Comparison of ENCODE assay signal across 29 cellular contexts in genomic region chr4:109571494-109571893, GRCh38.
"Had no signal": no experiment of that assay in that cellular context is flagged by ENCODE, and none has a peak within 500 bp of the region (broad histone marks: within the 10 kb centered on the region; RNA-seq: fewer than 3 reads in every experiment).

No MANE protein-coding gene starts in this region.

- H3K79me2 ChIP-seq: hepatocyte, parathyroid adenoma had no signal

- H2AFZ ChIP-seq: hepatocyte, neural progenitor cell, parathyroid adenoma had no signal

- FAIRE-seq: colon, endometrium, TTC549 had no signal

- H3K27ac ChIP-seq: adrenal gland, body of pancreas, epithelial cell of prostate, gastroesophageal sphincter, hepatocyte, left ventricle myocardium inferior, neural progenitor cell, parathyroid adenoma, psoas muscle, tibial nerve, WERI-Rb-1 had no signal

- ATAC-seq: activated T-cell treated with anti-CD3 and anti-CD28 coated beads, Interleukin-2, amount 50 U/mL, for 4 hours; body of pancreas; gastroesophageal sphincter; natural killer cell; psoas muscle had no signal

- H3K27me3 ChIP-seq: adrenal gland, body of pancreas, gastroesophageal sphincter, hepatocyte, neural progenitor cell, tibial nerve had no signal

- H3K4me1 ChIP-seq: adrenal gland, body of pancreas, gastroesophageal sphincter, left ventricle myocardium inferior, neural progenitor cell, parathyroid adenoma, psoas muscle, tibial nerve had no signal

- H3K4me3 ChIP-seq: adrenal gland, body of pancreas, gastroesophageal sphincter, hepatocyte, left ventricle myocardium inferior, lung, neural progenitor cell, psoas muscle, tibial nerve had no signal

- H3K9me3 Mint-ChIP-seq: natural killer cell had no signal

- H3K27me3 Mint-ChIP-seq: activated CD4-positive, alpha-beta T cell treated with anti-CD3 and anti-CD28 coated beads, Interleukin-2, amount 10 ng/mL, durations not matched to agents 7 days and 5 days had no signal

- DNase-seq: activated CD4-positive, alpha-beta T cell treated with anti-CD3 and anti-CD28 coated beads, Interleukin-2, amount 10 ng/mL, durations not matched to agents 7 days and 5 days; activated CD8-positive, alpha-beta memory T cell treated with anti-CD3 and anti-CD28 coated beads for 24 hours; activated naive CD4-positive, alpha-beta T cell treated with Interleukin-2 at 50 U/mL for 16 hours; activated T-cell treated with anti-CD3 and anti-CD28 coated beads, Interleukin-2, amount 50 U/mL, for 4 hours; adrenal gland; aorta; body of pancreas; dermis blood vessel endothelial cell; effector CD4-positive, alpha-beta T cell; islet precursor cell; left ventricle myocardium inferior; mesendoderm; natural killer cell; occipital lobe; psoas muscle; stimulated activated CD4-positive, alpha-beta T cell treated with anti-CD3 and anti-CD28 coated beads, Interleukin-15, amount 100 ng/mL, for 24 hours; stimulated activated CD4-positive, alpha-beta T cell treated with anti-CD3 and anti-CD28 coated beads, Interleukin-2, amount 100 ng/mL, for 24 hours; stimulated activated naive CD4-positive, alpha-beta T cell treated with Interleukin-2 at 50 U/mL for 16 hours; WERI-Rb-1 had no signal

- H3K4me3 Mint-ChIP-seq: activated CD4-positive, alpha-beta T cell treated with anti-CD3 and anti-CD28 coated beads, Interleukin-2, amount 10 ng/mL, durations not matched to agents 7 days and 5 days; activated T-cell treated with anti-CD3 and anti-CD28 coated beads, Interleukin-2, amount 50 U/mL, for 4 hours; natural killer cell; neural progenitor cell had no signal

- H3K9ac ChIP-seq: neural progenitor cell, parathyroid adenoma had no signal

- H3K36me3 Mint-ChIP-seq: natural killer cell had no signal

- H3K9me3 ChIP-seq: adrenal gland, body of pancreas, psoas muscle had no signal

- H3K4me2 ChIP-seq: hepatocyte, neural progenitor cell had no signal

- H3K27ac Mint-ChIP-seq: activated CD4-positive, alpha-beta T cell treated with anti-CD3 and anti-CD28 coated beads, Interleukin-2, amount 10 ng/mL, durations not matched to agents 7 days and 5 days; natural killer cell; neural progenitor cell had no signal

- H3K36me3 ChIP-seq: adrenal gland, gastroesophageal sphincter, left ventricle myocardium inferior, neural progenitor cell, WERI-Rb-1 had no signal

- H3K4me1 Mint-ChIP-seq: neural progenitor cell had no signal
